ENCODE assay signal across 17 cellular contexts in genomic region chr19:42116308-42117075, GRCh38. TPM values are rescaled to one million over a fixed set of nuclear protein-coding genes. Genes with fewer than 3 reads are reported as not detected.
DNase-seq lines count a peak whose midpoint lies in the region; ATAC-seq and TF ChIP-seq lines count a peak whose summit lies in the region.
"Had no signal": no experiment of that assay in that cellular context is flagged by ENCODE, and none has a peak within 500 bp of the region (broad histone marks: within the 10 kb centered on the region; RNA-seq: fewer than 3 reads in every experiment).

No MANE protein-coding gene starts in this region.

- H4K20me1 ChIP-seq in KMS-11 (ENCODE audit: insufficient read depth) = no peaks in the 10 kb centered on the region

- DNase-seq in GM12865 (ENCODE audit: low read depth) = no peak
- no peak for DNase-seq in body of pancreas
- DNase-seq in retinal pigment epithelial cell (ENCODE audit: low read depth) = no peak
- DNase-seq in NCI-H1105 (lab: John Stamatoyannopoulos, UW) = no peak
- DNase-seq in upper lobe of right lung = no peak
- DNase-seq: activated CD4-positive, alpha-beta T cell treated with anti-CD3 and anti-CD28 coated beads for 1 hour; activated T-cell treated with anti-CD3 and anti-CD28 coated beads for 4 hours; Caco-2; cortex of kidney; hippocampal formation; left ventricle myocardium superior; natural killer cell; NCI-H510A; right cardiac atrium; SW 1271 had no signal

- 89 to 94% methylated on average over 19 to 20 of the region's 20 CpGs for WGBS in body of pancreas, 2 donors

- no peak for TF ChIP-seq POLR2A in body of pancreas (IDR thresholded peaks at IDR 0.05)
- no peak for TF ChIP-seq POLR2A in GM18505 (IDR thresholded peaks at IDR 0.05; ENCODE audit: borderline replicate concordance, extremely low read depth, insufficient read depth, insufficient read length)

- H3K36me3 ChIP-seq in KMS-11 (ENCODE audit: insufficient read depth) = no peaks in the 10 kb centered on the region
- no peaks in the 10 kb centered on the region for H3K36me3 ChIP-seq in body of pancreas (replicated peaks in 1 of 2; ENCODE audit: insufficient read depth in 1 of 2, low read depth in 2 of 2)
- H3K36me3 ChIP-seq in upper lobe of right lung = no peaks in the 10 kb centered on the region

- ATAC-seq in body of pancreas (no peak), GM18505 (IDR thresholded peaks at IDR 0.05; ENCODE audit: unreplicated experiment) (no peak), upper lobe of right lung (no peak)
- ATAC-seq: left ventricle myocardium superior, natural killer cell, right cardiac atrium had no signal

- no peak overlapping the region for H3K4me3 ChIP-seq in GM12865 (ENCODE audit: low read depth, low read length)
- H3K4me3 ChIP-seq in KMS-11 (IDR thresholded peaks at IDR 0.05; ENCODE audit: insufficient read depth, low read depth, low read length) = no peak overlapping the region
- no peak overlapping the region for H3K4me3 ChIP-seq in body of pancreas
- no peak overlapping the region for H3K4me3 ChIP-seq in retinal pigment epithelial cell (ENCODE audit: low read length)
- H3K4me3 ChIP-seq in upper lobe of right lung = no peak overlapping the region

- H2AFZ ChIP-seq in KMS-11 (ENCODE audit: low read depth) = no peak overlapping the region

- peak; percentile 39 for TF ChIP-seq CTCF in GM12865 (IDR thresholded peaks at IDR 0.05; ENCODE audit: insufficient read depth, low read depth, low read length, missing control alignments)
- peak; percentile 31; the same call in 1 of the 2 replicates for TF ChIP-seq CTCF in KMS-11 (conservative IDR thresholded peaks at IDR 0.05; ENCODE audit: low read depth, low read length)
- no peak for TF ChIP-seq CTCF in body of pancreas (IDR thresholded peaks at IDR 0.05)
- peak; percentile 13 for TF ChIP-seq CTCF in retinal pigment epithelial cell (conservative IDR thresholded peaks at IDR 0.05; ENCODE audit: low read depth, low read length)
- TF ChIP-seq CTCF in upper lobe of right lung (IDR thresholded peaks at IDR 0.05) = no peak

- no peaks in the 10 kb centered on the region for H3K4me1 ChIP-seq in KMS-11 (ENCODE audit: low read depth, poor library complexity, severe bottlenecking)
- peaks cover 35% of the 10 kb centered on the region for H3K4me1 ChIP-seq in body of pancreas
- H3K4me1 ChIP-seq in upper lobe of right lung = no peaks in the 10 kb centered on the region
- H3K4me1 ChIP-seq: Caco-2 had no signal

- H3K79me2 ChIP-seq in KMS-11 (ENCODE audit: insufficient read depth, low read depth) = no peaks in the 10 kb centered on the region

- intact Hi-C loops in body of pancreas (cut with DNase I) = no loop called here
- intact Hi-C loops in upper lobe of right lung (cut with DNase I) = no loop called here

- no peak overlapping the region for H3K4me2 ChIP-seq in KMS-11

- H3K27ac ChIP-seq in KMS-11 (no peak overlapping the region), body of pancreas (peak overlapping the region in 3 of 4 donors; percentile 84 to 89 (median 86)), upper lobe of right lung (no peak overlapping the region)

- no peak overlapping the region for H3K9ac ChIP-seq in KMS-11

- no peaks in the 10 kb centered on the region for H3K9me3 ChIP-seq in body of pancreas
- no peaks in the 10 kb centered on the region for H3K9me3 ChIP-seq in upper lobe of right lung
- H3K9me3 ChIP-seq: Caco-2 had no signal

- H3K27me3 ChIP-seq in KMS-11 (ENCODE audit: insufficient read depth, low read depth) (peaks cover 84% of the 10 kb centered on the region), body of pancreas (no peaks in the 10 kb centered on the region), upper lobe of right lung (no peaks in the 10 kb centered on the region)

RNA-seq across cellular contexts. Expression of gene POU2F2, which starts 15.8 kb away (rescaled TPM):
- total RNA-seq in body of pancreas = 1 to 10 TPM in 1 of 2 donors, under 1 TPM in 1; under 0.01 to 1.6 TPM
- 6.1 TPM for total RNA-seq in upper lobe of right lung

RNA-seq across cellular contexts. Expression of gene ZNF574, which starts 40.5 kb away (rescaled TPM):
- total RNA-seq in body of pancreas = 10 to 100 TPM in 1 of 2 donors, 1 to 10 TPM in 1; 8.6 to 14.2 TPM
- total RNA-seq in upper lobe of right lung = 13.6 TPM

RNA-seq across cellular contexts. Expression of gene GRIK5, which starts 46.5 kb away (rescaled TPM):
- 1 to 10 TPM; 2.1 to 5.9 TPM for total RNA-seq in body of pancreas
- total RNA-seq in upper lobe of right lung = 0.29 TPM

Comparison
In these comparisons a context has a peak if more than half of its experiments do, and no peak if none do; other contexts are left out.
1. CTCF ChIP-seq: peak in GM12865 (single experiment), KMS-11 (single experiment) and retinal pigment epithelial cell (single experiment); none in body of pancreas (0 of 7) and upper lobe of right lung (single experiment).
2. H3K27ac ChIP-seq: peak in body of pancreas (3 of 4); none in KMS-11 (single experiment) and upper lobe of right lung (single experiment).